ENCODE assay signal across 1 cellular context in the genomic region with DNA sequence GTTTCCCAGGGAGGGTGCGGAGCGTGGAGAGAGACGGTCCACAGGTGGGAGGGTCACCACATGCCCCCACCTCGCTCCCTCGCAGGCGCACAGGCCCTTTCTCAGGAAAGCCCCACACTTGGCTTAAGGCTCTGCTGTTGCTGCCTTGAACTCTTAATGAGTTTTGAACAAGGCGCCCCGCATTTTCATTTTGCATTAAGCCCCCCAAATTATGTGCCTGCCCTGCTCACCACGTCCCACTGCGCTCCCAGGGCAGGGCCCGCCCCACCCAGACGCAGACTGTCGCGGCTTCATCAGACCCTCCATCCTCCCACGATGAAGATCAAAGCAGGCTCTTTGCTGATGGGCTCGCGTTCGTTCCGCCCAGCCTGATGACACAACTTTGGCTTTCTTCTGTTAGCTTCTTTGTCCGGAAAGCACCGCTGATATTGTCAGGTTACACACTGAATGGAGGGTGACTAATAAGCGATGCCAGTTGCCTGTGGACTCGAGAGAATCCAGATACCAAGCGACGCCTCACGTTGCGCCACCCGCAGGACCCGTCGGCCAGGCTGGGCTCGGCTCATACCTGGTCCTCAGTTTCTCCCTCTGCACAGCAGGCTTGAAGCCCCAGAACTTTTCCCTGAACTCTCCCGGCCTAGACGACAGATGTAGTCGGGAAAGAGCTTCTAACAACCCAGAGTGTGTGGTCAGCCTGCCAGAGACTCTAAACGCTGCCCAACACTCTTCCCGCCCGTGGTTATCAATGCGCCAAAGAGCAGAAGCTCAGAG.
TF ChIP-seq lines count a peak whose summit lies in the region.

No MANE protein-coding gene starts in this region.

TF ChIP-seq in HepG2, 621 proteins besides CTCF, POLR2A, EP300 and RAD21 (continues in another document):
- peak; percentile 27; the same call in 1 of the 2 replicates for TF ChIP-seq GATAD2A (CRISPR knock-in tag; IDR thresholded peaks at IDR 0.05)
- peak; percentile 17; the same call in 1 of the 2 replicates for TF ChIP-seq HOXA3 (CRISPR knock-in tag; IDR thresholded peaks at IDR 0.05)
- TF ChIP-seq SP5 (CRISPR knock-in tag; IDR thresholded peaks at IDR 0.05; ENCODE audit: borderline replicate concordance, low read depth), result peak; percentile 51; the same call in 1 of the 2 replicates
- no peak for TF ChIP-seq KLF6 (CRISPR knock-in tag; IDR thresholded peaks at IDR 0.05)
- peak; percentile 26; the same call in 1 of the 2 replicates for TF ChIP-seq TBX2 (CRISPR knock-in tag; IDR thresholded peaks at IDR 0.05; ENCODE audit: borderline replicate concordance)
- no peak for TF ChIP-seq ZFP36L1 (CRISPR knock-in tag; IDR thresholded peaks at IDR 0.05)
- TF ChIP-seq, protein P1, sequence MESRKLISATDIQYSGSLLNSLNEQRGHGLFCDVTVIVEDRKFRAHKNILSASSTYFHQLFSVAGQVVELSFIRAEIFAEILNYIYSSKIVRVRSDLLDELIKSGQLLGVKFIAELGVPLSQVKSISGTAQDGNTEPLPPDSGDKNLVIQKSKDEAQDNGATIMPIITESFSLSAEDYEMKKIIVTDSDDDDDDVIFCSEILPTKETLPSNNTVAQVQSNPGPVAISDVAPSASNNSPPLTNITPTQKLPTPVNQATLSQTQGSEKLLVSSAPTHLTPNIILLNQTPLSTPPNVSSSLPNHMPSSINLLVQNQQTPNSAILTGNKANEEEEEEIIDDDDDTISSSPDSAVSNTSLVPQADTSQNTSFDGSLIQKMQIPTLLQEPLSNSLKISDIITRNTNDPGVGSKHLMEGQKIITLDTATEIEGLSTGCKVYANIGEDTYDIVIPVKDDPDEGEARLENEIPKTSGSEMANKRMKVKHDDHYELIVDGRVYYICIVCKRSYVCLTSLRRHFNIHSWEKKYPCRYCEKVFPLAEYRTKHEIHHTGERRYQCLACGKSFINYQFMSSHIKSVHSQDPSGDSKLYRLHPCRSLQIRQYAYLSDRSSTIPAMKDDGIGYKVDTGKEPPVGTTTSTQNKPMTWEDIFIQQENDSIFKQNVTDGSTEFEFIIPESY (CRISPR knock-in tag; IDR thresholded peaks at IDR 0.05), result 0 out of 2 replicates have a peak, but pooled peaks have one; percentile 42
- TF ChIP-seq, protein P2, sequence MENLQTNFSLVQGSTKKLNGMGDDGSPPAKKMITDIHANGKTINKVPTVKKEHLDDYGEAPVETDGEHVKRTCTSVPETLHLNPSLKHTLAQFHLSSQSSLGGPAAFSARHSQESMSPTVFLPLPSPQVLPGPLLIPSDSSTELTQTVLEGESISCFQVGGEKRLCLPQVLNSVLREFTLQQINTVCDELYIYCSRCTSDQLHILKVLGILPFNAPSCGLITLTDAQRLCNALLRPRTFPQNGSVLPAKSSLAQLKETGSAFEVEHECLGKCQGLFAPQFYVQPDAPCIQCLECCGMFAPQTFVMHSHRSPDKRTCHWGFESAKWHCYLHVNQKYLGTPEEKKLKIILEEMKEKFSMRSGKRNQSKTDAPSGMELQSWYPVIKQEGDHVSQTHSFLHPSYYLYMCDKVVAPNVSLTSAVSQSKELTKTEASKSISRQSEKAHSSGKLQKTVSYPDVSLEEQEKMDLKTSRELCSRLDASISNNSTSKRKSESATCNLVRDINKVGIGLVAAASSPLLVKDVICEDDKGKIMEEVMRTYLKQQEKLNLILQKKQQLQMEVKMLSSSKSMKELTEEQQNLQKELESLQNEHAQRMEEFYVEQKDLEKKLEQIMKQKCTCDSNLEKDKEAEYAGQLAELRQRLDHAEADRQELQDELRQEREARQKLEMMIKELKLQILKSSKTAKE (CRISPR knock-in tag; IDR thresholded peaks at IDR 0.05; ENCODE audit: borderline replicate concordance), result no peak
- 0 out of 2 replicates have a peak, but pooled peaks have one; percentile 18 for TF ChIP-seq CEBPB (IDR thresholded peaks at IDR 0.05; ENCODE audit: borderline replicate concordance, low read depth, low read length)
- TF ChIP-seq MIXL1 (CRISPR knock-in tag; IDR thresholded peaks at IDR 0.05), result no peak
- no peak for TF ChIP-seq ZNF746 (CRISPR knock-in tag; IDR thresholded peaks at IDR 0.05)
- no peak for TF ChIP-seq HCFC1 (IDR thresholded peaks at IDR 0.05; ENCODE audit: low read depth, low read length)
- TF ChIP-seq ZNF674 (CRISPR knock-in tag; IDR thresholded peaks at IDR 0.05; ENCODE audit: low read depth), result no peak
- TF ChIP-seq EEA1 (CRISPR knock-in tag; IDR thresholded peaks at IDR 0.05; ENCODE audit: borderline replicate concordance), result no peak
- TF ChIP-seq, protein P3, sequence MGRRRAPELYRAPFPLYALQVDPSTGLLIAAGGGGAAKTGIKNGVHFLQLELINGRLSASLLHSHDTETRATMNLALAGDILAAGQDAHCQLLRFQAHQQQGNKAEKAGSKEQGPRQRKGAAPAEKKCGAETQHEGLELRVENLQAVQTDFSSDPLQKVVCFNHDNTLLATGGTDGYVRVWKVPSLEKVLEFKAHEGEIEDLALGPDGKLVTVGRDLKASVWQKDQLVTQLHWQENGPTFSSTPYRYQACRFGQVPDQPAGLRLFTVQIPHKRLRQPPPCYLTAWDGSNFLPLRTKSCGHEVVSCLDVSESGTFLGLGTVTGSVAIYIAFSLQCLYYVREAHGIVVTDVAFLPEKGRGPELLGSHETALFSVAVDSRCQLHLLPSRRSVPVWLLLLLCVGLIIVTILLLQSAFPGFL (CRISPR knock-in tag; IDR thresholded peaks at IDR 0.05), result no peak
- peak; percentile 39; the same call in 1 of the 2 replicates for TF ChIP-seq HDAC2 (CRISPR knock-in tag; IDR thresholded peaks at IDR 0.05)
- TF ChIP-seq SMAD1 (CRISPR knock-in tag; IDR thresholded peaks at IDR 0.05; ENCODE audit: borderline replicate concordance, low read depth), result no peak
- no peak for TF ChIP-seq ZFP41 (CRISPR knock-in tag; IDR thresholded peaks at IDR 0.05; ENCODE audit: borderline replicate concordance)
- TF ChIP-seq, protein P4, sequence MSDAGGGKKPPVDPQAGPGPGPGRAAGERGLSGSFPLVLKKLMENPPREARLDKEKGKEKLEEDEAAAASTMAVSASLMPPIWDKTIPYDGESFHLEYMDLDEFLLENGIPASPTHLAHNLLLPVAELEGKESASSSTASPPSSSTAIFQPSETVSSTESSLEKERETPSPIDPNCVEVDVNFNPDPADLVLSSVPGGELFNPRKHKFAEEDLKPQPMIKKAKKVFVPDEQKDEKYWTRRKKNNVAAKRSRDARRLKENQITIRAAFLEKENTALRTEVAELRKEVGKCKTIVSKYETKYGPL (CRISPR knock-in tag; IDR thresholded peaks at IDR 0.05), result no peak
- no peak for TF ChIP-seq ZNF7 (CRISPR knock-in tag; IDR thresholded peaks at IDR 0.05)
- TF ChIP-seq, protein P5, sequence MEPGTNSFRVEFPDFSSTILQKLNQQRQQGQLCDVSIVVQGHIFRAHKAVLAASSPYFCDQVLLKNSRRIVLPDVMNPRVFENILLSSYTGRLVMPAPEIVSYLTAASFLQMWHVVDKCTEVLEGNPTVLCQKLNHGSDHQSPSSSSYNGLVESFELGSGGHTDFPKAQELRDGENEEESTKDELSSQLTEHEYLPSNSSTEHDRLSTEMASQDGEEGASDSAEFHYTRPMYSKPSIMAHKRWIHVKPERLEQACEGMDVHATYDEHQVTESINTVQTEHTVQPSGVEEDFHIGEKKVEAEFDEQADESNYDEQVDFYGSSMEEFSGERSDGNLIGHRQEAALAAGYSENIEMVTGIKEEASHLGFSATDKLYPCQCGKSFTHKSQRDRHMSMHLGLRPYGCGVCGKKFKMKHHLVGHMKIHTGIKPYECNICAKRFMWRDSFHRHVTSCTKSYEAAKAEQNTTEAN (CRISPR knock-in tag; conservative IDR thresholded peaks at IDR 0.05), result no peak
- 0 out of 2 replicates have a peak, but pooled peaks have one; percentile 21 for TF ChIP-seq HMG20A (CRISPR knock-in tag; IDR thresholded peaks at IDR 0.05; ENCODE audit: borderline replicate concordance)
- TF ChIP-seq, protein P6, sequence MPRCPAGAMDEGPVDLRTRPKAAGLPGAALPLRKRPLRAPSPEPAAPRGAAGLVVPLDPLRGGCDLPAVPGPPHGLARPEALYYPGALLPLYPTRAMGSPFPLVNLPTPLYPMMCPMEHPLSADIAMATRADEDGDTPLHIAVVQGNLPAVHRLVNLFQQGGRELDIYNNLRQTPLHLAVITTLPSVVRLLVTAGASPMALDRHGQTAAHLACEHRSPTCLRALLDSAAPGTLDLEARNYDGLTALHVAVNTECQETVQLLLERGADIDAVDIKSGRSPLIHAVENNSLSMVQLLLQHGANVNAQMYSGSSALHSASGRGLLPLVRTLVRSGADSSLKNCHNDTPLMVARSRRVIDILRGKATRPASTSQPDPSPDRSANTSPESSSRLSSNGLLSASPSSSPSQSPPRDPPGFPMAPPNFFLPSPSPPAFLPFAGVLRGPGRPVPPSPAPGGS (CRISPR knock-in tag; IDR thresholded peaks at IDR 0.05), result no peak
- no peak for TF ChIP-seq ZNF616 (CRISPR knock-in tag; IDR thresholded peaks at IDR 0.05; ENCODE audit: low read depth)
- TF ChIP-seq ESRRA (CRISPR knock-in tag; IDR thresholded peaks at IDR 0.05; ENCODE audit: low read depth), result no peak
- no peak for TF ChIP-seq CBX1 (IDR thresholded peaks at IDR 0.05; ENCODE audit: low read depth)
- TF ChIP-seq HMGA1 (CRISPR knock-in tag; conservative IDR thresholded peaks at IDR 0.05), result no peak
- TF ChIP-seq SMAD3 (CRISPR knock-in tag; IDR thresholded peaks at IDR 0.05), result no peak
- 0 out of 2 replicates have a peak, but pooled peaks have one; percentile 25 for TF ChIP-seq NCOA2 (CRISPR knock-in tag; IDR thresholded peaks at IDR 0.05)
- no peak for TF ChIP-seq ZNF136 (CRISPR knock-in tag; IDR thresholded peaks at IDR 0.05; ENCODE audit: low read depth)
- TF ChIP-seq HHEX (CRISPR knock-in tag; IDR thresholded peaks at IDR 0.05), result no peak
- TF ChIP-seq, protein P7, sequence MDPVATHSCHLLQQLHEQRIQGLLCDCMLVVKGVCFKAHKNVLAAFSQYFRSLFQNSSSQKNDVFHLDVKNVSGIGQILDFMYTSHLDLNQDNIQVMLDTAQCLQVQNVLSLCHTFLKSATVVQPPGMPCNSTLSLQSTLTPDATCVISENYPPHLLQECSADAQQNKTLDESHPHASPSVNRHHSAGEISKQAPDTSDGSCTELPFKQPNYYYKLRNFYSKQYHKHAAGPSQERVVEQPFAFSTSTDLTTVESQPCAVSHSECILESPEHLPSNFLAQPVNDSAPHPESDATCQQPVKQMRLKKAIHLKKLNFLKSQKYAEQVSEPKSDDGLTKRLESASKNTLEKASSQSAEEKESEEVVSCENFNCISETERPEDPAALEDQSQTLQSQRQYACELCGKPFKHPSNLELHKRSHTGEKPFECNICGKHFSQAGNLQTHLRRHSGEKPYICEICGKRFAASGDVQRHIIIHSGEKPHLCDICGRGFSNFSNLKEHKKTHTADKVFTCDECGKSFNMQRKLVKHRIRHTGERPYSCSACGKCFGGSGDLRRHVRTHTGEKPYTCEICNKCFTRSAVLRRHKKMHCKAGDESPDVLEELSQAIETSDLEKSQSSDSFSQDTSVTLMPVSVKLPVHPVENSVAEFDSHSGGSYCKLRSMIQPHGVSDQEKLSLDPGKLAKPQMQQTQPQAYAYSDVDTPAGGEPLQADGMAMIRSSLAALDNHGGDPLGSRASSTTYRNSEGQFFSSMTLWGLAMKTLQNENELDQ (CRISPR knock-in tag; IDR thresholded peaks at IDR 0.05; ENCODE audit: borderline replicate concordance), result no peak
- no peak for TF ChIP-seq ZFP37 (CRISPR knock-in tag; IDR thresholded peaks at IDR 0.05; ENCODE audit: borderline replicate concordance)
- TF ChIP-seq, protein P8, sequence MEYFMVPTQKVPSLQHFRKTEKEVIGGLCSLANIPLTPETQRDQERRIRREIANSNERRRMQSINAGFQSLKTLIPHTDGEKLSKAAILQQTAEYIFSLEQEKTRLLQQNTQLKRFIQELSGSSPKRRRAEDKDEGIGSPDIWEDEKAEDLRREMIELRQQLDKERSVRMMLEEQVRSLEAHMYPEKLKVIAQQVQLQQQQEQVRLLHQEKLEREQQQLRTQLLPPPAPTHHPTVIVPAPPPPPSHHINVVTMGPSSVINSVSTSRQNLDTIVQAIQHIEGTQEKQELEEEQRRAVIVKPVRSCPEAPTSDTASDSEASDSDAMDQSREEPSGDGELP (IDR thresholded peaks at IDR 0.05; ENCODE audit: borderline replicate concordance, low read depth), result no peak
- no peak for TF ChIP-seq JUND (CRISPR knock-in tag; IDR thresholded peaks at IDR 0.05)
- no peak for TF ChIP-seq ZBTB8A (CRISPR knock-in tag; IDR thresholded peaks at IDR 0.05; ENCODE audit: borderline replicate concordance, low read depth)
- no peak for TF ChIP-seq TAF1 (CRISPR knock-in tag; IDR thresholded peaks at IDR 0.05)
- peak; percentile 79 for TF ChIP-seq FOSL2 (CRISPR knock-in tag; IDR thresholded peaks at IDR 0.05)
- peak; percentile 9 for TF ChIP-seq XRCC5 (optimal IDR thresholded peaks at IDR 0.05; ENCODE audit: low read length)
- 0 out of 2 replicates have a peak, but pooled peaks have one; percentile 33 for TF ChIP-seq KDM2A (CRISPR knock-in tag; IDR thresholded peaks at IDR 0.05; ENCODE audit: borderline replicate concordance, low read depth)
- TF ChIP-seq ELF3 (CRISPR knock-in tag; IDR thresholded peaks at IDR 0.05), result no peak
- TF ChIP-seq U2AF1 (optimal IDR thresholded peaks at IDR 0.05; ENCODE audit: low read depth, low read length), result no peak
- no peak for TF ChIP-seq RELA (CRISPR knock-in tag; IDR thresholded peaks at IDR 0.05)
- TF ChIP-seq ZNF776 (CRISPR knock-in tag; IDR thresholded peaks at IDR 0.05), result no peak
- TF ChIP-seq SIX4 (CRISPR knock-in tag; IDR thresholded peaks at IDR 0.05), result 0 out of 2 replicates have a peak, but pooled peaks have one; percentile 23
- TF ChIP-seq ZNF816 (CRISPR knock-in tag; IDR thresholded peaks at IDR 0.05; ENCODE audit: borderline replicate concordance), result no peak
- TF ChIP-seq KLF13 (CRISPR knock-in tag; IDR thresholded peaks at IDR 0.05), result no peak
- TF ChIP-seq, protein P9, sequence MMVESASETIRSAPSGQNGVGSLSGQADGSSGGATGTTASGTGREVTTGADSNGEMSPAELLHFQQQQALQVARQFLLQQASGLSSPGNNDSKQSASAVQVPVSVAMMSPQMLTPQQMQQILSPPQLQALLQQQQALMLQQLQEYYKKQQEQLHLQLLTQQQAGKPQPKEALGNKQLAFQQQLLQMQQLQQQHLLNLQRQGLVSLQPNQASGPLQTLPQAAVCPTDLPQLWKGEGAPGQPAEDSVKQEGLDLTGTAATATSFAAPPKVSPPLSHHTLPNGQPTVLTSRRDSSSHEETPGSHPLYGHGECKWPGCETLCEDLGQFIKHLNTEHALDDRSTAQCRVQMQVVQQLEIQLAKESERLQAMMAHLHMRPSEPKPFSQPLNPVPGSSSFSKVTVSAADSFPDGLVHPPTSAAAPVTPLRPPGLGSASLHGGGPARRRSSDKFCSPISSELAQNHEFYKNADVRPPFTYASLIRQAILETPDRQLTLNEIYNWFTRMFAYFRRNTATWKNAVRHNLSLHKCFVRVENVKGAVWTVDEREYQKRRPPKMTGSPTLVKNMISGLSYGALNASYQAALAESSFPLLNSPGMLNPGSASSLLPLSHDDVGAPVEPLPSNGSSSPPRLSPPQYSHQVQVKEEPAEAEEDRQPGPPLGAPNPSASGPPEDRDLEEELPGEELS (CRISPR knock-in tag; IDR thresholded peaks at IDR 0.05), result no peak
- TF ChIP-seq EED (CRISPR knock-in tag; IDR thresholded peaks at IDR 0.05), result no peak
- no peak for TF ChIP-seq FOXA1 (IDR thresholded peaks at IDR 0.05)
- TF ChIP-seq FOXA1 (CRISPR knock-in tag; IDR thresholded peaks at IDR 0.05), result 0 out of 2 replicates have a peak, but pooled peaks have one; percentile 8
- TF ChIP-seq, protein P10, sequence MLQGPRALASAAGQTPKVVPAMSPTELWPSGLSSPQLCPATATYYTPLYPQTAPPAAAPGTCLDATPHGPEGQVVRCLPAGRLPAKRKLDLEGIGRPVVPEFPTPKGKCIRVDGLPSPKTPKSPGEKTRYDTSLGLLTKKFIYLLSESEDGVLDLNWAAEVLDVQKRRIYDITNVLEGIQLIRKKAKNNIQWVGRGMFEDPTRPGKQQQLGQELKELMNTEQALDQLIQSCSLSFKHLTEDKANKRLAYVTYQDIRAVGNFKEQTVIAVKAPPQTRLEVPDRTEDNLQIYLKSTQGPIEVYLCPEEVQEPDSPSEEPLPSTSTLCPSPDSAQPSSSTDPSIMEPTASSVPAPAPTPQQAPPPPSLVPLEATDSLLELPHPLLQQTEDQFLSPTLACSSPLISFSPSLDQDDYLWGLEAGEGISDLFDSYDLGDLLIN (CRISPR knock-in tag; IDR thresholded peaks at IDR 0.05; ENCODE audit: borderline replicate concordance), result no peak
